Comparison of ENCODE assay signal across 24 cellular contexts in the genomic region with DNA sequence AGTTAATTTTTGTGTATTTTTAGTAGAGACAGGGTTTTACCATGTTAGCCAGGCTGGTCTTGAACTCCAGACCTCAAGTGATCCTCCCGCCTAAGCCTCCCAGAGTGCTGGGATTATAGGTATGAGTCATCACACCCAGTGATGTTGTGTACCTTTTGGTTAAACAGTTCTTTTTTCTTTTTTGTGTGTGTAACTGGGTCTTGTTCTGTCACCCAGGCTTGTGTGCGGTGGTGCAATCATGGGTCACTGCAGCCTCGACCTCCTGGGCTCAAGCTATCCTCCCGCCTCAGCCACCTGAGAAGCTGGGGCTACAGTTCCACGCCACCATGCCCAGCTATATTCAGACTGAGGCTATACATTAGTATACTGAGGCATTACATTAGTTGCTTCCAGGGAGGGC. TPM values are rescaled to one million over a fixed set of nuclear protein-coding genes. Genes with fewer than 3 reads are reported as not detected.
"Had no signal": no experiment of that assay in that cellular context is flagged by ENCODE, and none has a peak within 500 bp of the region (broad histone marks: within the 10 kb centered on the region; RNA-seq: fewer than 3 reads in every experiment).

No MANE protein-coding gene starts in this region.

- ATAC-seq: activated CD8-positive, alpha-beta T cell treated with anti-CD3 and anti-CD28 coated beads, Interleukin-2, amount 10 ng/mL, durations not matched to agents 7 days and 5 days; left lobe of liver had no signal

- DNase-seq: activated CD4-positive, alpha-beta T cell treated with anti-CD3 and anti-CD28 coated beads, Interleukin-2, amount 10 ng/mL, durations not matched to agents 24 days and 14 days; activated CD8-positive, alpha-beta memory T cell treated with anti-CD3 and anti-CD28 coated beads, Interleukin-2, amount 50 U/mL, for 4 hours; activated CD8-positive, alpha-beta T cell treated with anti-CD3 and anti-CD28 coated beads, Interleukin-2, amount 10 ng/mL, durations not matched to agents 7 days and 5 days; activated gamma-delta T cell; activated T-cell treated with anti-CD3 and anti-CD28 coated beads, Interleukin-2, amount 50 U/mL, for 48 hours; cortex of kidney; erythroblast; foreskin melanocyte; hypothalamus; midbrain; stimulated activated CD4-positive, alpha-beta T cell treated with anti-CD3 and anti-CD28 coated beads, Interleukin-12 subunit alpha, Interleukin-12 subunit beta, amount 100 ng/mL, for 4 hours; stimulated activated CD4-positive, alpha-beta T cell treated with anti-CD3 and anti-CD28 coated beads, Interleukin-1b, Interleukin-23, amount 100 ng/mL, for 48 hours; stimulated activated CD8-positive, alpha-beta memory T cell treated with anti-CD3 and anti-CD28 coated beads, Interleukin-4, amount 100 ng/mL, for 48 hours; stimulated activated naive CD4-positive, alpha-beta T cell treated with Interleukin-2 at 50 U/mL for 16 hours; thyroid gland had no signal

- H3K9me3 ChIP-seq: ascending aorta, thyroid gland had no signal

- H3K27ac ChIP-seq: ascending aorta, thyroid gland had no signal

- FAIRE-seq: endometrium, keratinocyte had no signal

- H3K4me3 Mint-ChIP-seq: activated CD4-positive, alpha-beta T cell treated with anti-CD3 and anti-CD28 coated beads, Interleukin-2, amount 10 ng/mL, durations not matched to agents 24 days and 14 days; activated CD8-positive, alpha-beta T cell treated with anti-CD3 and anti-CD28 coated beads, Interleukin-2, amount 10 ng/mL, durations not matched to agents 7 days and 5 days; activated naive CD4-positive, alpha-beta T cell treated with anti-CD3 and anti-CD28 coated beads, Interleukin-2, amount 50 U/mL, for 24 hours; central memory CD8-positive, alpha-beta T cell; nephron; T-helper 2 cell treated with Interferon-gamma antibody and Interleukin-4, amounts not matched to agents 5 μg/mL and 100 μg/mL, for 36 hours had no signal

- H3K27me3 Mint-ChIP-seq: activated CD4-positive, alpha-beta T cell treated with anti-CD3 and anti-CD28 coated beads, Interleukin-2, amount 10 ng/mL, durations not matched to agents 24 days and 14 days; activated naive CD4-positive, alpha-beta T cell treated with anti-CD3 and anti-CD28 coated beads, Interleukin-2, amount 50 U/mL, for 24 hours; central memory CD8-positive, alpha-beta T cell had no signal

- H3K4me3 ChIP-seq: ascending aorta, lung, thyroid gland had no signal

- H3K4me1 Mint-ChIP-seq: activated CD4-positive, alpha-beta T cell treated with anti-CD3 and anti-CD28 coated beads, Interleukin-2, amount 10 ng/mL, durations not matched to agents 24 days and 14 days; activated naive CD4-positive, alpha-beta T cell treated with anti-CD3 and anti-CD28 coated beads, Interleukin-2, amount 50 U/mL, for 24 hours; central memory CD8-positive, alpha-beta T cell; nephron had no signal

- H3K9me3 Mint-ChIP-seq: activated CD4-positive, alpha-beta T cell treated with anti-CD3 and anti-CD28 coated beads, Interleukin-2, amount 10 ng/mL, durations not matched to agents 24 days and 14 days; activated naive CD4-positive, alpha-beta T cell treated with anti-CD3 and anti-CD28 coated beads, Interleukin-2, amount 50 U/mL, for 24 hours; central memory CD8-positive, alpha-beta T cell; nephron; T-helper 2 cell treated with Interferon-gamma antibody and Interleukin-4, amounts not matched to agents 5 μg/mL and 100 μg/mL, for 36 hours had no signal

- H3K4me1 ChIP-seq: ascending aorta, thyroid gland had no signal

- H3K27ac Mint-ChIP-seq: activated CD4-positive, alpha-beta T cell treated with anti-CD3 and anti-CD28 coated beads, Interleukin-2, amount 10 ng/mL, durations not matched to agents 24 days and 14 days; activated CD8-positive, alpha-beta T cell treated with anti-CD3 and anti-CD28 coated beads, Interleukin-2, amount 10 ng/mL, durations not matched to agents 7 days and 5 days; activated naive CD4-positive, alpha-beta T cell treated with anti-CD3 and anti-CD28 coated beads, Interleukin-2, amount 50 U/mL, for 24 hours; nephron; T-helper 2 cell treated with Interferon-gamma antibody and Interleukin-4, amounts not matched to agents 5 μg/mL and 100 μg/mL, for 36 hours had no signal

RNA-seq across cellular contexts. Expression of a gene that starts 48.1 kb away (rescaled TPM):
- total RNA-seq: ascending aorta had no signal
- polyA plus RNA-seq: keratinocyte had no signal
